In the genomic region with DNA sequence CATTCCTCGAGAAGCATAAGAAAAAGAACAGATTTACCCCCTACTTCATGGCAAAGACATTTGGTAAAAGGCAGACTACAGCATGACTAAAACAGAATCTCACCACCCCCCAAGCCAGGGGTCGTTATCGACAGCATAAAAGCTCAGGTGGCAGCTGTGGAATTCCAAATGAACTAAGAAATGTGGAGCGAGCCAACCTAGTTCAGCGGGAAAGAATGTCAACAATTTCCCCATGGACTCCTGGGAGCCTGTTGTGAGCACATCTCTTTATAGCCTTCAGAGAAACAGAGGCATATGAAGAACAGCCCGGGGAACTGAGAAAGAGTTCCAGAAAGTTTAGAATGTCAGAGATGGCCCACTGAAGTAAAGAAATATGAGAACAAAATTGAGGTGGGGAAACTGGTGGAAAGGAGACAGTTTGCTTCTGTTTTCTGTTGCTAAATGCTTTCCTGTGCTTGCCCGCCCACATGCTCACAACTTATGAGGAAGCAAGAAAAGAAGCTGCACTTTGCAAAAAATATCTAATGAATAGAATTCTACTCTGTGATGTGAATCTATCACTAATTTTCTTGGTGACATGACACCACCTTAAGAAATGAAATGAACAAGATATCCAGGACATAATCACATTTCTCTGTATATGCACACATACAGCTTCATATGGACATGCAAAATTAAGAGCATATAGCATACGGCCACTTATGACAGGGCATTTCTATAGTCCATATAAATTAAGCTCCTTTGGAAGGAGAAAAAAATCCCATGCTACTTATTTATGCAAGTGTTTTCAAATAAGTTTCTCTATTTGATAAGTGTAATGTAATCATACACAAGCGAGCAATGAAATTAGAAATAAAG, we compare ENCODE assay signal across 9 cellular contexts.
DNase-seq lines count a peak whose midpoint lies in the region; ATAC-seq and TF ChIP-seq lines count a peak whose summit lies in the region.
"Had no signal": no experiment of that assay in that cellular context is flagged by ENCODE, and none has a peak within 500 bp of the region (broad histone marks: within the 10 kb centered on the region; RNA-seq: fewer than 3 reads in every experiment).

No MANE protein-coding gene starts in this region.

- 16 to 24% methylated on average over 9 of the region's 9 CpGs for WGBS in gastroesophageal sphincter (ENCODE audit: low coverage in 1 of 2), 2 donors

- H3K27me3 ChIP-seq in SJCRH30, result no peaks in the 10 kb centered on the region
- H3K27me3 ChIP-seq in gastroesophageal sphincter, result no peaks in the 10 kb centered on the region

- H3K4me3 ChIP-seq in SJCRH30 (peak overlapping the region; percentile 18), gastroesophageal sphincter (no peak overlapping the region)

- no peak for TF ChIP-seq CTCF in gastroesophageal sphincter (IDR thresholded peaks at IDR 0.05)

- H3K9me3 ChIP-seq in SJCRH30 (replicated peaks) (no peaks in the 10 kb centered on the region), gastroesophageal sphincter (no peaks in the 10 kb centered on the region)

- H3K36me3 ChIP-seq in SJCRH30 (no peaks in the 10 kb centered on the region), gastroesophageal sphincter (no peaks in the 10 kb centered on the region)

- ATAC-seq in gastroesophageal sphincter (peak; percentile 72), HG03469 (IDR thresholded peaks at IDR 0.05; ENCODE audit: unreplicated experiment) (no peak), GM21723 (IDR thresholded peaks at IDR 0.05; ENCODE audit: unreplicated experiment) (no peak), GM18505 (IDR thresholded peaks at IDR 0.05; ENCODE audit: unreplicated experiment) (no peak)

- peak; percentile 53 for DNase-seq in GM03348 (ENCODE audit: low spot score)
- DNase-seq in SJCRH30, result peak; percentile 80 to 85
- peak; percentile 84 for DNase-seq in renal cortical epithelial cell (ENCODE audit: low read depth)
- no peak for DNase-seq in stimulated activated CD4-positive, alpha-beta T cell treated with anti-CD3 and anti-CD28 coated beads, Interleukin-2, amount 100 ng/mL, for 24 hours
- DNase-seq: NCI-H1105 had no signal

- H3K4me1 ChIP-seq in SJCRH30, result peaks cover 34% of the 10 kb centered on the region
- peaks cover 0 to 14% (median 0%) of the 10 kb centered on the region in 3 donors for H3K4me1 ChIP-seq in gastroesophageal sphincter

- H3K27ac ChIP-seq in SJCRH30 (peak overlapping the region; percentile 88), gastroesophageal sphincter (peak overlapping the region in 3 of 4 donors; percentile 8 to 58 (median 52))

- TF ChIP-seq POLR2A in gastroesophageal sphincter (IDR thresholded peaks at IDR 0.05), result no peak
- TF ChIP-seq POLR2A in GM18505 (IDR thresholded peaks at IDR 0.05; ENCODE audit: borderline replicate concordance, extremely low read depth, insufficient read depth, insufficient read length), result no peak

- no peak for TF ChIP-seq EP300 in gastroesophageal sphincter (IDR thresholded peaks at IDR 0.05)

Comparison
In these comparisons a context has a peak if more than half of its experiments do, and no peak if none do; other contexts are left out.
1. DNase-seq: peak in GM03348 (single experiment), SJCRH30 (2 of 2) and renal cortical epithelial cell (single experiment); none in stimulated activated CD4-positive, alpha-beta T cell treated with anti-CD3 and anti-CD28 coated beads, Interleukin-2, amount 100 ng/mL, for 24 hours (0 of 2).